In the genomic region with DNA sequence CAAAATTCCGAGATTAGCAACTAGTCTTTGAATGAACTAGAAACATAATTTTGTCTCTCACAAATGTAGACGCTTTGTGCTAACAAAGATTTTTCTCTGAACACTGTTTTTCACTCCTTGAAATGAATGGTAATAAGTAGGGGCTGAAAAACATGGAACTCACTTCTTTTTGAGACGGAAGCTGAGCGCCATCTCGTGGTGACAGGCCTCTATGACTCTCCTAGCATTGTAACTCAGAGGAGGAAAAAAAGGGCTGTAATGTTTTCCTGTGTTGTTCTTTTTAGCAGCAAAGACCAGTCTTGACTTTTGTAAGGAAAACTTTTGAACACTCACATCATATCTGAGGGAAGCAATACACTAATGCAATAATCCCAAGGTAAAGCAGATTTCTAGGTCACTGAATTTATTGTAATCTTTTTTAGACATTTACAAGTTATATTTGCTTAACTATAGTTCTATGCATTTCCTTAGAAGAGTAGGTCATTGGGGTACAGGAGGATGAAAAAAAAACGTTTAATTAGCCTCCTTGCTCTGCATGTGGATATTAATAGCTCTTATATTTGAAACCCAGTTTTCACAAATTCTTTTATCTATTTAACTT, we compare ENCODE assay signal across 8 cellular contexts.
A peak's percentile ranks its signal among the peaks of the same experiment; 100 is the strongest.
DNase-seq lines count a peak whose midpoint lies in the region; ATAC-seq and TF ChIP-seq lines count a peak whose summit lies in the region.
"Had no signal": no experiment of that assay in that cellular context is flagged by ENCODE, and none has a peak within 500 bp of the region (broad histone marks: within the 10 kb centered on the region; RNA-seq: fewer than 3 reads in every experiment).

No MANE protein-coding gene starts in this region.

- ATAC-seq in HG02840 (IDR thresholded peaks at IDR 0.05; ENCODE audit: low FRiP score, unreplicated experiment) = peak; percentile 56
- no peak for ATAC-seq in CD8-positive, alpha-beta T cell
- ATAC-seq: stimulated activated naive CD8-positive, alpha-beta T cell treated with anti-CD3 and anti-CD28 coated beads, Interleukin-15, amount 100 ng/mL, for 72 hours had no signal

- no peak overlapping the region for H3K27ac Mint-ChIP-seq in CD8-positive, alpha-beta T cell
- H3K27ac Mint-ChIP-seq: stimulated activated naive CD8-positive, alpha-beta T cell treated with anti-CD3 and anti-CD28 coated beads, Interleukin-15, amount 100 ng/mL, for 72 hours had no signal

- H3K4me1 ChIP-seq in CD8-positive, alpha-beta T cell (ENCODE audit: insufficient read depth, low read length) = no peaks in the 10 kb centered on the region

- no peaks in the 10 kb centered on the region for H3K36me3 Mint-ChIP-seq in CD8-positive, alpha-beta T cell

- intact Hi-C loops in CD8-positive, alpha-beta T cell (cut with DNase I, micrococcal nuclease) = no loop called here

- no peaks in the 10 kb centered on the region for H3K36me3 ChIP-seq in CD8-positive, alpha-beta T cell (ENCODE audit: insufficient read depth, low read length)

- H3K27me3 Mint-ChIP-seq in CD8-positive, alpha-beta T cell (ENCODE audit: low read depth) = no peaks in the 10 kb centered on the region
- H3K27me3 Mint-ChIP-seq: stimulated activated naive CD8-positive, alpha-beta T cell treated with anti-CD3 and anti-CD28 coated beads, Interleukin-15, amount 100 ng/mL, for 72 hours had no signal

- H3K27ac ChIP-seq in angular gyrus (ENCODE audit: low read depth, low read length) = peak overlapping the region; percentile 56
- H3K27ac ChIP-seq in CD8-positive, alpha-beta T cell (ENCODE audit: low read depth, low read length) = no peak overlapping the region

- H3K9me3 ChIP-seq in CD8-positive, alpha-beta T cell (ENCODE audit: low read length) = no peaks in the 10 kb centered on the region

- peaks cover 18% of the 10 kb centered on the region for H3K9me3 Mint-ChIP-seq in CD8-positive, alpha-beta T cell

- peak; percentile 60 for DNase-seq in ELR (ENCODE audit: low read depth)
- DNase-seq in NCI-H446 (lab: John Stamatoyannopoulos, UW) = peak; percentile 82 to 89
- DNase-seq in iPS-NIHi7 (ENCODE audit: extremely low spot score) = peak; percentile 43
- DNase-seq in superior temporal gyrus (ENCODE audit: extremely low spot score) = peak; percentile 98
- no peak for DNase-seq in CD8-positive, alpha-beta T cell

- no peaks in the 10 kb centered on the region for H3K4me1 Mint-ChIP-seq in CD8-positive, alpha-beta T cell (ENCODE audit: low read depth)
- H3K4me1 Mint-ChIP-seq: stimulated activated naive CD8-positive, alpha-beta T cell treated with anti-CD3 and anti-CD28 coated beads, Interleukin-15, amount 100 ng/mL, for 72 hours had no signal

- CTCF ChIA-PET in CD8-positive, alpha-beta T cell (lab: Charles Lee) = no interaction called here

- POLR2A ChIA-PET in CD8-positive, alpha-beta T cell (lab: Charles Lee) = no interaction called here

- no peak overlapping the region for H3K4me3 ChIP-seq in CD8-positive, alpha-beta T cell (ENCODE audit: low read depth, low read length)

- TF ChIP-seq CTCF in CD8-positive, alpha-beta T cell (IDR thresholded peaks at IDR 0.05) = no peak

- H3K4me3 Mint-ChIP-seq in CD8-positive, alpha-beta T cell = no peak overlapping the region
- H3K4me3 Mint-ChIP-seq: stimulated activated naive CD8-positive, alpha-beta T cell treated with anti-CD3 and anti-CD28 coated beads, Interleukin-15, amount 100 ng/mL, for 72 hours had no signal

- no peaks in the 10 kb centered on the region for H3K27me3 ChIP-seq in CD8-positive, alpha-beta T cell (ENCODE audit: insufficient read depth, low read length)

Comparison
In these comparisons a context has a peak if more than half of its experiments do, and no peak if none do; other contexts are left out.
1. DNase-seq: peak in ELR (single experiment), NCI-H446 (2 of 2), iPS-NIHi7 (single experiment) and superior temporal gyrus (single experiment); none in CD8-positive, alpha-beta T cell (0 of 7).